Comparison of ENCODE assay signal across 8 cellular contexts in genomic region chr1:155134858-155135415, GRCh38. TPM values are rescaled to one million over a fixed set of nuclear protein-coding genes. Genes with fewer than 3 reads are reported as not detected.
DNase-seq lines count a peak whose midpoint lies in the region; FAIRE-seq and TF ChIP-seq lines count a peak whose summit lies in the region.

No MANE protein-coding gene starts in this region.

- no peaks in the 10 kb centered on the region for H3K9me1 ChIP-seq in endothelial cell of umbilical vein (replicated peaks; ENCODE audit: control insufficient read depth, extremely low read depth, insufficient read depth, low read length)

- H3K27me3 ChIP-seq in H7 (ENCODE audit: control insufficient read depth, insufficient read depth, low read length) (peaks cover 1% of the 10 kb centered on the region; the same call in 1 of the 2 replicates), endothelial cell of umbilical vein (ENCODE audit: control insufficient read depth in 2 of 2, insufficient read depth in 2 of 2, low read length in 2 of 2) (no peaks in the 10 kb centered on the region)

- no peaks in the 10 kb centered on the region for H3K9me3 ChIP-seq in endothelial cell of umbilical vein (replicated peaks; ENCODE audit: control insufficient read depth, insufficient read depth, low read length)

- CTCF ChIA-PET in activated CD4-positive, alpha-beta memory T cell treated with anti-CD3 and anti-CD28 coated beads, Interleukin-2, amount 10 ng/mL, durations not matched to agents 7 days and 5 days (lab: Charles Lee), result interaction anchor here (0.6 to 5.6 kb wide), 8 partner anchors 9 to 58 kb away, joined by 3 to 28 read pairs (median 4); partner anchors contain the start of gene KRTCAP2
- CTCF ChIA-PET in endothelial cell of umbilical vein (lab: Charles Lee), result interaction anchor here (0.9 to 15.5 kb wide), 9 partner anchors 11 to 59 kb away, joined by 3 to 204 read pairs (median 5); partner anchors contain the start of gene KRTCAP2

- TF ChIP-seq CTCF in endothelial cell of umbilical vein (IDR thresholded peaks at IDR 0.05; ENCODE audit: extremely low read depth in 1 of 2, insufficient read depth in 1 of 2, low read depth in 1 of 2, low read length in 2 of 2), result no peak
- TF ChIP-seq CTCF in mesothelial cell of epicardium (IDR thresholded peaks at IDR 0.05; ENCODE audit: unreplicated experiment), result no peak

- H3K4me1 ChIP-seq in endothelial cell of umbilical vein (ENCODE audit: control insufficient read depth, extremely low read depth, insufficient read depth, low read length), result peaks cover 52% of the 10 kb centered on the region

- peak overlapping the region; percentile 91 for H3K9ac ChIP-seq in endothelial cell of umbilical vein (replicated peaks; ENCODE audit: extremely low read depth, insufficient read depth, low read length)

- peaks cover 41% of the 10 kb centered on the region for H3K36me3 Mint-ChIP-seq in activated CD4-positive, alpha-beta memory T cell treated with anti-CD3 and anti-CD28 coated beads, Interleukin-2, amount 10 ng/mL, durations not matched to agents 7 days and 5 days (ENCODE audit: low read depth)
- peaks cover 25% of the 10 kb centered on the region for H3K36me3 Mint-ChIP-seq in mesothelial cell of epicardium

- dilution Hi-C loops in endothelial cell of umbilical vein (cut with MboI; ENCODE audit: extremely low pct_ligation_motif_present, low sequenced_read_pairs), result no loop called here

- peak overlapping the region; percentile 82 for H3K4me2 ChIP-seq in endothelial cell of umbilical vein (ENCODE audit: insufficient read depth, low read length)

- H3K9me3 Mint-ChIP-seq in activated CD4-positive, alpha-beta memory T cell treated with anti-CD3 and anti-CD28 coated beads, Interleukin-2, amount 10 ng/mL, durations not matched to agents 7 days and 5 days, result no peaks in the 10 kb centered on the region
- H3K9me3 Mint-ChIP-seq in mesothelial cell of epicardium, result no peaks in the 10 kb centered on the region

- no peak overlapping the region for H2AFZ ChIP-seq in endothelial cell of umbilical vein (ENCODE audit: low read depth, low read length)

- TF ChIP-seq POLR2A in endothelial cell of umbilical vein (IDR thresholded peaks at IDR 0.05; ENCODE audit: low read depth, low read length), result no peak

- peak; percentile 96 for FAIRE-seq in endothelial cell of umbilical vein (lab: Jason Lieb, UNC)

- peak overlapping the region; percentile 97 for H3K4me3 Mint-ChIP-seq in activated CD4-positive, alpha-beta memory T cell treated with anti-CD3 and anti-CD28 coated beads, Interleukin-2, amount 10 ng/mL, durations not matched to agents 7 days and 5 days
- H3K4me3 Mint-ChIP-seq in mesothelial cell of epicardium, result peak overlapping the region; percentile 90

- peaks cover 41% of the 10 kb centered on the region for H3K79me2 ChIP-seq in endothelial cell of umbilical vein (ENCODE audit: control insufficient read depth, insufficient read depth, low read length)

- H3K27me3 Mint-ChIP-seq in activated CD4-positive, alpha-beta memory T cell treated with anti-CD3 and anti-CD28 coated beads, Interleukin-2, amount 10 ng/mL, durations not matched to agents 7 days and 5 days, result peaks cover 6% of the 10 kb centered on the region
- no peaks in the 10 kb centered on the region for H3K27me3 Mint-ChIP-seq in mesothelial cell of epicardium (ENCODE audit: low read depth)

- no peaks in the 10 kb centered on the region for H4K20me1 ChIP-seq in endothelial cell of umbilical vein (replicated peaks; ENCODE audit: control insufficient read depth, extremely low read depth, insufficient read depth, low read length)

- DNase-seq in AG20443 (ENCODE audit: low spot score) (peak; percentile 93), H7 (peak; percentile 71), NCI-H526 (lab: John Stamatoyannopoulos, UW) (peak; percentile 71 to 83), endothelial cell of umbilical vein (ENCODE audit: low read depth, low spot score) (peak; percentile 96), mesothelial cell of epicardium (ENCODE audit: low spot score in 2 of 2, unreplicated experiment in 2 of 2) (peak in 1 of 2 experiments; percentile 75), cortex of kidney (lab: John Stamatoyannopoulos, UW) (no peak)
- peak; percentile 53 for DNase-seq in activated CD4-positive, alpha-beta memory T cell treated with anti-CD3 and anti-CD28 coated beads, Interleukin-2, amount 10 ng/mL, durations not matched to agents 7 days and 5 days
- peak; percentile 85 for DNase-seq in stimulated activated CD8-positive, alpha-beta memory T cell treated with anti-CD3 and anti-CD28 coated beads, Interleukin-4, amount 100 ng/mL, for 48 hours

- H3K27ac Mint-ChIP-seq in activated CD4-positive, alpha-beta memory T cell treated with anti-CD3 and anti-CD28 coated beads, Interleukin-2, amount 10 ng/mL, durations not matched to agents 7 days and 5 days, result peak overlapping the region; percentile 98
- peak overlapping the region; percentile 99 for H3K27ac Mint-ChIP-seq in mesothelial cell of epicardium

- intact Hi-C loops in endothelial cell of umbilical vein (cut with micrococcal nuclease), result loop anchor here (1.0 kb wide), 3 partner anchors 8 to 41 kb away; partner anchors contain the start of gene EFNA1

- POLR2A ChIA-PET in activated CD4-positive, alpha-beta memory T cell treated with anti-CD3 and anti-CD28 coated beads, Interleukin-2, amount 10 ng/mL, durations not matched to agents 7 days and 5 days (lab: Charles Lee), result interaction anchor here (1.0 to 4.0 kb wide), 6 partner anchors 9 to 525 kb away, joined by 3 to 21 read pairs (median 3); partner anchors contain the start of gene KRTCAP2
- POLR2A ChIA-PET in endothelial cell of umbilical vein (lab: Charles Lee), result interaction anchor here (1.3 to 1.5 kb wide), 2 partner anchors 32 to 38 kb away, joined by 3 to 4 read pairs; partner anchors contain the start of gene KRTCAP2

- H3K4me3 ChIP-seq in H7 (ENCODE audit: insufficient read depth, low read depth, low read length), result peak overlapping the region; percentile 87
- H3K4me3 ChIP-seq in endothelial cell of umbilical vein (replicated peaks in 1 of 3; ENCODE audit: insufficient read depth in 1 of 3, low read depth in 1 of 3, low read length in 3 of 3), result peak overlapping the region; percentile 17 to 62 (median 27)

- H3K36me3 ChIP-seq in H7 (replicated peaks; ENCODE audit: control insufficient read depth, insufficient read depth, low read length) (peaks cover 3% of the 10 kb centered on the region), endothelial cell of umbilical vein (ENCODE audit: control insufficient read depth in 2 of 2, extremely low read depth in 1 of 2, insufficient read depth in 2 of 2, low read length in 2 of 2) (peaks cover 22 to 33% of the 10 kb centered on the region in 2 experiments)

- TSS peak; percentile 66 for BruUV-seq in endothelial cell of umbilical vein (replicated peaks; lab: Mats Ljungman, UMichigan)

- H3K27ac ChIP-seq in endothelial cell of umbilical vein (ENCODE audit: insufficient read depth, low read depth, low read length), result peak overlapping the region; percentile 98

- peaks cover 46% of the 10 kb centered on the region for H3K4me1 Mint-ChIP-seq in activated CD4-positive, alpha-beta memory T cell treated with anti-CD3 and anti-CD28 coated beads, Interleukin-2, amount 10 ng/mL, durations not matched to agents 7 days and 5 days
- peaks cover 58% of the 10 kb centered on the region for H3K4me1 Mint-ChIP-seq in mesothelial cell of epicardium

RNA-seq across cellular contexts. Expression of gene SLC50A1, which starts 0.7 kb away (rescaled TPM):
- 73.7 and 79.2 TPM in 2 replicates for total RNA-seq in H7 (2014; rRNA removed; shearing (Covaris generic))
- 10 to 100 TPM; 50.4 to 52.6 TPM for total RNA-seq in activated CD4-positive, alpha-beta memory T cell treated with anti-CD3 and anti-CD28 coated beads, Interleukin-2, amount 10 ng/mL, durations not matched to agents 7 days and 5 days
- 29.5 and 30.8 TPM in 2 replicates for total RNA-seq in endothelial cell of umbilical vein
- 66.1 and 70.4 TPM in 2 replicates for polyA plus RNA-seq in endothelial cell of umbilical vein
- polyA plus RNA-seq in endothelial cell of umbilical vein (2011; cell fraction: cytosol; rRNA removed), result 50.3 and 53.2 TPM in 2 replicates
- polyA plus RNA-seq in endothelial cell of umbilical vein (2011; cell fraction: nucleus; rRNA removed), result 19.9 and 27.1 TPM in 2 replicates
- polyA plus RNA-seq in endothelial cell of umbilical vein (2012), result 24.9 and 28.5 TPM in 2 replicates
- polyA minus RNA-seq in endothelial cell of umbilical vein, result 37.9 and 44.6 TPM in 2 replicates
- polyA minus RNA-seq in endothelial cell of umbilical vein (2011; cell fraction: cytosol; rRNA and poly(A)+ RNA removed), result 24.1 TPM
- 9.4 and 13.5 TPM in 2 replicates for polyA minus RNA-seq in endothelial cell of umbilical vein (2011; cell fraction: nucleus; rRNA and poly(A)+ RNA removed)
- total RNA-seq in mesothelial cell of epicardium, result 25.6 to 33.5 TPM (median 25.9 TPM) in 3 replicates

RNA-seq across cellular contexts. Expression of gene DPM3, which starts 5.4 kb away (rescaled TPM):
- total RNA-seq in H7 (2014; rRNA removed; shearing (Covaris generic)), result 119 and 193 TPM in 2 replicates
- total RNA-seq in activated CD4-positive, alpha-beta memory T cell treated with anti-CD3 and anti-CD28 coated beads, Interleukin-2, amount 10 ng/mL, durations not matched to agents 7 days and 5 days, result 10 to 100 TPM; 80.2 to 80.6 TPM
- total RNA-seq in endothelial cell of umbilical vein (69.6 and 78.8 TPM in 2 replicates), mesothelial cell of epicardium (49.7 to 60.9 TPM (median 54.1 TPM) in 3 replicates)
- 258 and 315 TPM in 2 replicates for polyA plus RNA-seq in endothelial cell of umbilical vein
- 105 and 126 TPM in 2 replicates for polyA plus RNA-seq in endothelial cell of umbilical vein (2011; cell fraction: cytosol; rRNA removed)
- 31.3 and 32.5 TPM in 2 replicates for polyA plus RNA-seq in endothelial cell of umbilical vein (2011; cell fraction: nucleus; rRNA removed)
- polyA plus RNA-seq in endothelial cell of umbilical vein (2012), result 62.2 and 63.4 TPM in 2 replicates
- polyA minus RNA-seq in endothelial cell of umbilical vein, result 16.3 and 17.2 TPM in 2 replicates
- 39.9 TPM for polyA minus RNA-seq in endothelial cell of umbilical vein (2011; cell fraction: cytosol; rRNA and poly(A)+ RNA removed)
- polyA minus RNA-seq in endothelial cell of umbilical vein (2011; cell fraction: nucleus; rRNA and poly(A)+ RNA removed), result 3.8 and 6.2 TPM in 2 replicates

RNA-seq across cellular contexts. Expression of gene EFNA1, which starts 7.3 kb away (rescaled TPM):
- total RNA-seq in H7 (2014; rRNA removed; shearing (Covaris generic)), result 4.9 and 6.4 TPM in 2 replicates
- not detected for total RNA-seq in activated CD4-positive, alpha-beta memory T cell treated with anti-CD3 and anti-CD28 coated beads, Interleukin-2, amount 10 ng/mL, durations not matched to agents 7 days and 5 days
- total RNA-seq in endothelial cell of umbilical vein (107 and 111 TPM in 2 replicates), mesothelial cell of epicardium (92.4 to 94.8 TPM (median 93.1 TPM) in 3 replicates)
- 289 and 295 TPM in 2 replicates for polyA plus RNA-seq in endothelial cell of umbilical vein
- 268 and 300 TPM in 2 replicates for polyA plus RNA-seq in endothelial cell of umbilical vein (2011; cell fraction: cytosol; rRNA removed)
- 383 and 395 TPM in 2 replicates for polyA plus RNA-seq in endothelial cell of umbilical vein (2011; cell fraction: nucleus; rRNA removed)
- 46.9 and 49.6 TPM in 2 replicates for polyA plus RNA-seq in endothelial cell of umbilical vein (2012)
- 211 and 255 TPM in 2 replicates for polyA minus RNA-seq in endothelial cell of umbilical vein
- polyA minus RNA-seq in endothelial cell of umbilical vein (2011; cell fraction: cytosol; rRNA and poly(A)+ RNA removed), result 133 TPM
- polyA minus RNA-seq in endothelial cell of umbilical vein (2011; cell fraction: nucleus; rRNA and poly(A)+ RNA removed), result 87.5 and 107 TPM in 2 replicates

RNA-seq across cellular contexts. Expression of gene KRTCAP2, which starts 38.2 kb away (rescaled TPM):
- 165 and 204 TPM in 2 replicates for total RNA-seq in H7 (2014; rRNA removed; shearing (Covaris generic))
- total RNA-seq in activated CD4-positive, alpha-beta memory T cell treated with anti-CD3 and anti-CD28 coated beads, Interleukin-2, amount 10 ng/mL, durations not matched to agents 7 days and 5 days, result 100 to 1,000 TPM; 203 to 224 TPM
- total RNA-seq in endothelial cell of umbilical vein (170 and 207 TPM in 2 replicates), mesothelial cell of epicardium (120 to 143 TPM (median 123 TPM) in 3 replicates)
- polyA plus RNA-seq in endothelial cell of umbilical vein, result 362 and 409 TPM in 2 replicates
- 298 and 301 TPM in 2 replicates for polyA plus RNA-seq in endothelial cell of umbilical vein (2011; cell fraction: cytosol; rRNA removed)
- 92.2 and 112 TPM in 2 replicates for polyA plus RNA-seq in endothelial cell of umbilical vein (2011; cell fraction: nucleus; rRNA removed)
- 200 and 222 TPM in 2 replicates for polyA plus RNA-seq in endothelial cell of umbilical vein (2012)
- polyA minus RNA-seq in endothelial cell of umbilical vein, result 246 and 346 TPM in 2 replicates
- polyA minus RNA-seq in endothelial cell of umbilical vein (2011; cell fraction: cytosol; rRNA and poly(A)+ RNA removed), result 286 TPM
- polyA minus RNA-seq in endothelial cell of umbilical vein (2011; cell fraction: nucleus; rRNA and poly(A)+ RNA removed), result 38.0 and 44.5 TPM in 2 replicates

RNA-seq across cellular contexts. Expression of gene TRIM46, which starts 38.7 kb away (rescaled TPM):
- 9.9 and 11.1 TPM in 2 replicates for total RNA-seq in H7 (2014; rRNA removed; shearing (Covaris generic))
- 10 to 100 TPM; 17.8 to 18.3 TPM for total RNA-seq in activated CD4-positive, alpha-beta memory T cell treated with anti-CD3 and anti-CD28 coated beads, Interleukin-2, amount 10 ng/mL, durations not matched to agents 7 days and 5 days
- total RNA-seq in endothelial cell of umbilical vein (9.6 and 10.0 TPM in 2 replicates), mesothelial cell of epicardium (5.7 to 6.6 TPM (median 6.3 TPM) in 3 replicates)
- polyA plus RNA-seq in endothelial cell of umbilical vein, result 9.5 and 12.7 TPM in 2 replicates
- 4.9 and 5.8 TPM in 2 replicates for polyA plus RNA-seq in endothelial cell of umbilical vein (2011; cell fraction: cytosol; rRNA removed)
- 20.9 and 24.0 TPM in 2 replicates for polyA plus RNA-seq in endothelial cell of umbilical vein (2011; cell fraction: nucleus; rRNA removed)
- polyA plus RNA-seq in endothelial cell of umbilical vein (2012), result 5.6 and 7.1 TPM in 2 replicates
- polyA minus RNA-seq in endothelial cell of umbilical vein, result 7.2 and 10.3 TPM in 2 replicates
- not detected for polyA minus RNA-seq in endothelial cell of umbilical vein (2011; cell fraction: cytosol; rRNA and poly(A)+ RNA removed)
- polyA minus RNA-seq in endothelial cell of umbilical vein (2011; cell fraction: nucleus; rRNA and poly(A)+ RNA removed), result 10.0 and 11.3 TPM in 2 replicates

Comparison
In these comparisons a context has a peak if more than half of its experiments do, and no peak if none do; other contexts are left out.
1. RNA of gene EFNA1, which starts 7.3 kb away (total RNA-seq): 107 to 111 TPM in endothelial cell of umbilical vein and 92.4 to 94.8 TPM in mesothelial cell of epicardium; 4.9 to 6.4 TPM in H7 and not detected in activated CD4-positive, alpha-beta memory T cell treated with anti-CD3 and anti-CD28 coated beads, Interleukin-2, amount 10 ng/mL, durations not matched to agents 7 days and 5 days; every median in the first group is over 10 times any median in the second.